25 cellular contexts compared by ENCODE assay signal in genomic region chr14:93657875-93658274, GRCh38.
"Had no signal": no experiment of that assay in that cellular context is flagged by ENCODE, and none has a peak within 500 bp of the region (broad histone marks: within the 10 kb centered on the region; RNA-seq: fewer than 3 reads in every experiment).

No MANE protein-coding gene starts in this region.

- H3K4me3 ChIP-seq: gastroesophageal sphincter, heart right ventricle, left lung, ovary, right lobe of liver, suprapubic skin, vagina had no signal

- H3K27ac ChIP-seq: epithelial cell of prostate, foreskin keratinocyte, heart right ventricle, left lung, ovary, right lobe of liver, suprapubic skin, vagina had no signal

- H3K4me1 ChIP-seq: foreskin keratinocyte, heart right ventricle, left lung, right lobe of liver, suprapubic skin, vagina had no signal

- H3K27me3 ChIP-seq: foreskin keratinocyte, ovary, right lobe of liver, vagina had no signal

- H3K9me3 ChIP-seq: gastroesophageal sphincter, heart right ventricle, left lung, ovary, right lobe of liver, suprapubic skin, vagina had no signal

- DNase-seq: cortex of kidney; effector CD4-positive, alpha-beta T cell; endodermal cell; foreskin keratinocyte; glutamatergic neuron; heart right ventricle; hippocampal formation; left cardiac atrium; left lung; naive thymus-derived CD8-positive, alpha-beta T cell; nephron progenitor cell; occipital lobe; ovary; retina; right lobe of liver; small intestine; stimulated activated CD4-positive, alpha-beta T cell treated with anti-CD3 and anti-CD28 coated beads, Interleukin-15, amount 100 ng/mL, for 24 hours; stimulated activated CD4-positive, alpha-beta T cell treated with anti-CD3 and anti-CD28 coated beads, Interleukin-2, amount 100 ng/mL, for 48 hours; stimulated activated naive B cell treated with anti-CD40 and anti-IgM and Interleukin-4, amounts not matched to agents 10 μg/mL and 1 μg/mL and 100 μg/mL, for 72 hours; trophoblast cell had no signal

- H3K36me3 ChIP-seq: gastroesophageal sphincter, heart right ventricle, left lung, ovary, right lobe of liver, suprapubic skin, vagina had no signal

- ATAC-seq: esophagus mucosa; foreskin keratinocyte; gastroesophageal sphincter; heart right ventricle; left lung; naive thymus-derived CD8-positive, alpha-beta T cell; right lobe of liver; stimulated activated naive B cell treated with anti-CD40 and anti-IgM and Interleukin-4, amounts not matched to agents 10 μg/mL and 1 μg/mL and 100 μg/mL, for 72 hours had no signal
